ENCODE assay signal across 20 cellular contexts in genomic region chr13:30042891-30043630, GRCh38.
DNase-seq lines count a peak whose midpoint lies in the region; ATAC-seq, FAIRE-seq and TF ChIP-seq lines count a peak whose summit lies in the region.
"Had no signal": no experiment of that assay in that cellular context is flagged by ENCODE, and none has a peak within 500 bp of the region (broad histone marks: within the 10 kb centered on the region; RNA-seq: fewer than 3 reads in every experiment).

No MANE protein-coding gene starts in this region.

- H3K4me2 ChIP-seq in osteoblast (ENCODE audit: insufficient read depth, low read length): no peak overlapping the region
- no peak overlapping the region for H3K4me2 ChIP-seq in neuronal stem cell (ENCODE audit: insufficient read depth, low read length, poor library complexity, severe bottlenecking)

- no peak for TF ChIP-seq POLR2A in esophagus muscularis mucosa (IDR thresholded peaks at IDR 0.05; ENCODE audit: low read depth)
- no peak for TF ChIP-seq POLR2A in transverse colon (IDR thresholded peaks at IDR 0.05)

- H2BK12ac ChIP-seq in neuronal stem cell (ENCODE audit: low read length): no peak overlapping the region

- no peak overlapping the region for H2AFZ ChIP-seq in osteoblast (ENCODE audit: low read length)
- no peak overlapping the region for H2AFZ ChIP-seq in neuronal stem cell (ENCODE audit: low read length)

- H3K9me3 ChIP-seq in esophagus muscularis mucosa (no peaks in the 10 kb centered on the region), mucosa of descending colon (no peaks in the 10 kb centered on the region), transverse colon (no peaks in the 10 kb centered on the region), osteoblast (ENCODE audit: low read depth, low read length) (no peaks in the 10 kb centered on the region), neuronal stem cell (replicated peaks in 1 of 2; ENCODE audit: control insufficient read depth in 2 of 2, insufficient read depth in 1 of 2, low read depth in 1 of 2, low read length in 2 of 2) (peaks cover 0 to 2% of the 10 kb centered on the region in 2 donors)

- TF ChIP-seq EP300 in esophagus muscularis mucosa (IDR thresholded peaks at IDR 0.05): no peak
- TF ChIP-seq EP300 in transverse colon (IDR thresholded peaks at IDR 0.05; ENCODE audit: low read depth): no peak

- in situ Hi-C loops in transverse colon (cut with MboI; ENCODE audit: low pct_ligation_motif_present in 1 of 4, low pct_unique_long_range_greater_than_20kb in 1 of 4, low sequenced_read_pairs in 3 of 4): no loop called here

- H2BK5ac ChIP-seq in neuronal stem cell (ENCODE audit: low read length): no peak overlapping the region

- H4K20me1 ChIP-seq in osteoblast (ENCODE audit: insufficient read depth, low read length): no peaks in the 10 kb centered on the region

- H3K27me3 ChIP-seq in bronchial epithelial cell (ENCODE audit: control insufficient read depth, insufficient read depth, low read length) (no peaks in the 10 kb centered on the region), esophagus muscularis mucosa (peaks cover 0 to 22% (median 2%) of the 10 kb centered on the region in 4 donors), transverse colon (no peaks in the 10 kb centered on the region), osteoblast (ENCODE audit: insufficient read depth, low read length) (no peaks in the 10 kb centered on the region), neuronal stem cell (ENCODE audit: control insufficient read depth in 3 of 3, insufficient read depth in 3 of 3, low read depth in 1 of 3, low read length in 3 of 3) (peaks cover 0 to 4% (median 0%) of the 10 kb centered on the region in 3 experiments)

- peak; percentile 73 for FAIRE-seq in bronchial epithelial cell (lab: Jason Lieb, UNC)
- FAIRE-seq: A204.1, GM12892, GM18507 had no signal

- H3K79me2 ChIP-seq in osteoblast (ENCODE audit: insufficient read depth, low read length): no peaks in the 10 kb centered on the region

- no peak overlapping the region for H3K4ac ChIP-seq in neuronal stem cell (ENCODE audit: low read length)

- no peak overlapping the region for H3K14ac ChIP-seq in neuronal stem cell (ENCODE audit: low read length)

- no peak overlapping the region for H3K9ac ChIP-seq in neuronal stem cell (ENCODE audit: low read depth, low read length, poor library complexity)

- no peak overlapping the region for H4K91ac ChIP-seq in neuronal stem cell (ENCODE audit: low read depth, low read length, poor library complexity)

- no peak overlapping the region for H2BK120ac ChIP-seq in neuronal stem cell (ENCODE audit: low read depth, low read length)

- TF ChIP-seq CTCF in bronchial epithelial cell (IDR thresholded peaks at IDR 0.05; ENCODE audit: insufficient read depth, low read length, severe bottlenecking) (no peak), esophagus muscularis mucosa (IDR thresholded peaks at IDR 0.05) (no peak), mucosa of descending colon (IDR thresholded peaks at IDR 0.05) (no peak), transverse colon (IDR thresholded peaks at IDR 0.05) (no peak), osteoblast (IDR thresholded peaks at IDR 0.05; ENCODE audit: extremely low read depth, low read depth, low read length) (no peak)

- H3K4me3 ChIP-seq in bronchial epithelial cell (ENCODE audit: low read depth, low read length): no peak overlapping the region
- no peak overlapping the region for H3K4me3 ChIP-seq in esophagus muscularis mucosa
- no peak overlapping the region for H3K4me3 ChIP-seq in mucosa of descending colon
- H3K4me3 ChIP-seq in transverse colon: no peak overlapping the region
- H3K4me3 ChIP-seq in osteoblast (ENCODE audit: insufficient read depth, low read length): no peak overlapping the region
- no peak overlapping the region for H3K4me3 ChIP-seq in neuronal stem cell (ENCODE audit: low read length in 2 of 2)

- DNase-seq in bronchial epithelial cell (ENCODE audit: low read depth) (no peak), esophagus muscularis mucosa (ENCODE audit: extremely low spot score) (peak; percentile 60), mucosa of descending colon (peak in 2 of 3 donors; percentile 51 to 54), transverse colon (peak; percentile 41), hypothalamus (lab: John Stamatoyannopoulos, UW) (no peak), osteoblast (ENCODE audit: insufficient read length, low spot score, missing footprints) (no peak), neuronal stem cell (ENCODE audit: low spot score) (no peak), HT-29 (ENCODE audit: low spot score) (no peak)
- DNase-seq: ACHN; AML-193; CD4-positive, alpha-beta T cell; DMS153; DMS79; GDM1; GOT3; H9 had no signal

- no peak overlapping the region for H4K8ac ChIP-seq in neuronal stem cell (ENCODE audit: low read depth, low read length)

- H3K18ac ChIP-seq in neuronal stem cell (ENCODE audit: low read length): no peak overlapping the region

- H3K27ac ChIP-seq in esophagus muscularis mucosa (replicated peaks in 1 of 4) (no peak overlapping the region), transverse colon (peak overlapping the region; percentile 56 to 69 (median 62)), osteoblast (ENCODE audit: low read depth, low read length) (no peak overlapping the region), neuronal stem cell (replicated peaks; ENCODE audit: low read length) (no peak overlapping the region)
- H3K27ac ChIP-seq: C4-2B had no signal

- no peak overlapping the region for H2AK5ac ChIP-seq in neuronal stem cell (ENCODE audit: low read depth, low read length)

- H3K79me1 ChIP-seq in neuronal stem cell (ENCODE audit: low read depth, low read length): no peaks in the 10 kb centered on the region

- H3K36me3 ChIP-seq in bronchial epithelial cell (ENCODE audit: control insufficient read depth, insufficient read depth, low read length) (no peaks in the 10 kb centered on the region), esophagus muscularis mucosa (no peaks in the 10 kb centered on the region), mucosa of descending colon (ENCODE audit: low read depth) (no peaks in the 10 kb centered on the region), transverse colon (no peaks in the 10 kb centered on the region), osteoblast (ENCODE audit: insufficient read depth, low read length) (no peaks in the 10 kb centered on the region), neuronal stem cell (replicated peaks in 1 of 2; ENCODE audit: control insufficient read depth in 2 of 2, insufficient read depth in 2 of 2, low read length in 2 of 2) (no peaks in the 10 kb centered on the region)

- no peaks in the 10 kb centered on the region for H3K4me1 ChIP-seq in esophagus muscularis mucosa
- peaks cover 14% of the 10 kb centered on the region for H3K4me1 ChIP-seq in mucosa of descending colon (ENCODE audit: low read depth)
- peaks cover 0 to 21% (median 7%) of the 10 kb centered on the region in 4 donors for H3K4me1 ChIP-seq in transverse colon
- peaks cover 38% of the 10 kb centered on the region for H3K4me1 ChIP-seq in osteoblast (ENCODE audit: insufficient read depth, low read length)
- H3K4me1 ChIP-seq in neuronal stem cell (ENCODE audit: control insufficient read depth in 2 of 2, insufficient read depth in 1 of 2, low read depth in 1 of 2, low read length in 2 of 2): peaks cover 0 to 7% of the 10 kb centered on the region in 2 donors

- intact Hi-C loops in esophagus muscularis mucosa (cut with DNase I): no loop called here
- intact Hi-C loops in mucosa of descending colon (cut with DNase I, micrococcal nuclease): no loop called here
- intact Hi-C loops in transverse colon (cut with DNase I; ENCODE audit: low total_unique reads): no loop called here

- 100% methylated on average over 2 of the region's 5 CpGs for WGBS in esophagus muscularis mucosa
- 74% methylated on average over 5 of the region's 5 CpGs; no CpG with 5 or more reads in 1 of the 2 donors for WGBS in transverse colon (ENCODE audit: low coverage in 1 of 2), 2 donors
- no CpG with 5 or more reads among the region's 5 CpGs for WGBS in neuronal stem cell (ENCODE audit: extremely low coverage in 2 of 2, insufficient read length in 2 of 2, insufficient replicate concordance in 1 of 2), 2 donors

- H2BK15ac ChIP-seq in neuronal stem cell (ENCODE audit: low read length): no peak overlapping the region

- ATAC-seq in mucosa of descending colon: peak; percentile 91

- no peak overlapping the region for H3K23ac ChIP-seq in neuronal stem cell (ENCODE audit: low read depth, low read length, poor library complexity)

Comparison
In these comparisons a context has a peak if more than half of its experiments do, and no peak if none do; other contexts are left out.
1. DNase-seq: peak in esophagus muscularis mucosa (single experiment), mucosa of descending colon (2 of 3) and transverse colon (single experiment); none in bronchial epithelial cell (single experiment), hypothalamus (0 of 51), osteoblast (single experiment), neuronal stem cell (single experiment) and HT-29 (single experiment).
2. H3K27ac ChIP-seq: peak in transverse colon (4 of 4); none in esophagus muscularis mucosa (0 of 4), osteoblast (single experiment) and neuronal stem cell (single experiment).